Comparison of ENCODE assay signal across 8 cellular contexts in the genomic region with DNA sequence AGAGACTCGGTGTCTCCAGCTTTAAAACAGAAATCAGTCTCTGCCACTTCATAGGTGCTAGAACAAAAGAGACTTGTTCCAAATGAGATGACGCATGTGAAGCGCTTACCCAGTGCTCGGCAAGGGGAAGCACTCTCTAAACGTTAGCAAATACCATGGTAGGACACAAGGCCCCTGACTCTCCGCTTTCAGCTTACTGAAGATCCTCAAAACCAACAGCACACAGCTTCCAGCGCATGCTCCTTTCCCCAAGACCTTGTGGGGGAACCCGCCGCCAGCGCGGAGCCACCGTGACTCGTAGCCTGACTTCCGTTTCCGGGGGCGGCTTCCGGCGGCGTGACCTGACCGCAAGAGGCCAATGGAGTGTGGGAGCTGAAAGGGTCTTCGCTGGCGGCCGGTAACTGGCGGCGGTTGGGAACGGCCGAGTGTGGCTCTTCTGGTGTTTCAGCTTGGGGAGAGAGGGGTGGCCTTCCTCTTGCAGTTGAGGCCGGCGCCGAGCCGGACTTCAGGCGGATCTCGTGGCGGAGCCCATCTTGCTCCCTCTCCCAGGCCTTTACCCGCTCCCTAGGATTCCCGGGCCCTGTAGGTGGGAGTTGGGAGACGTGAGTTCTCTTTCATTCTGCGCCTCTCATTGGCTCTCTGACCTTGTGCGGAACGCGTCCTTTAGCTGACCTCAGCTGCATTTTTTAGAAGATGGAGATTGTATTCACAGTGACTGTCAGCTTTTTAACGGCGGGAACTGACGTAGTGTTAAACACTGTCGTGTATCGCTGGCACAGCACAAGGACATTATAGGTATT. TPM values are rescaled to one million over a fixed set of nuclear protein-coding genes. Genes with fewer than 3 reads are reported as not detected.
A peak's percentile ranks its signal among the peaks of the same experiment; 100 is the strongest.
DNase-seq lines count a peak whose midpoint lies in the region; ATAC-seq, FAIRE-seq and TF ChIP-seq lines count a peak whose summit lies in the region.

Gene THUMPD3 (plus strand): TSS at position 324 of the 800 bp plus-strand sequence. CDS start 2,015 bp downstream, outside the sequence.

- H3K27me3 ChIP-seq in breast epithelium: no peaks in the 10 kb centered on the region
- no peaks in the 10 kb centered on the region for H3K27me3 ChIP-seq in smooth muscle cell (ENCODE audit: low read depth)

- TF ChIP-seq POLR2A in A549 (IDR thresholded peaks at IDR 0.05; ENCODE audit: low read length) (peak; percentile 88), breast epithelium (IDR thresholded peaks at IDR 0.05) (peak; percentile 70)

- H3K27ac ChIP-seq in A549 (peak within 1 kb of the TSS; percentile 90 to 93), VCaP (peak within 1 kb of the TSS; percentile 91), breast epithelium (peak within 1 kb of the TSS; percentile 92 to 94), smooth muscle cell (ENCODE audit: low read depth) (peak within 1 kb of the TSS; percentile 91)

- H4K20me1 ChIP-seq in smooth muscle cell (ENCODE audit: low read depth): no peaks in the 10 kb centered on the region

- DNase-seq in A549 (ENCODE audit: low read depth in 1 of 2, low spot score in 1 of 2) (peak; percentile 88 to 95), NCI-H2196 treated with DMSO at 0.1 percent for 48 hours (lab: John Stamatoyannopoulos, UW; ENCODE audit: unreplicated experiment) (peak; percentile 52), breast epithelium (ENCODE audit: low spot score in 2 of 2) (peak; percentile 80 to 87), iPS-NIHi11 (ENCODE audit: low spot score) (peak; percentile 84), smooth muscle cell (lab: John Stamatoyannopoulos, UW; ENCODE audit: unreplicated experiment) (peak; percentile 14)

- peak within 1 kb of the TSS; percentile 88 for H2AFZ ChIP-seq in smooth muscle cell (ENCODE audit: low read depth)

- ATAC-seq in A549 (peak; percentile 99 to 100), GM18858 (IDR thresholded peaks at IDR 0.05; ENCODE audit: unreplicated experiment) (peak; percentile 91), HG03095 (IDR thresholded peaks at IDR 0.05; ENCODE audit: unreplicated experiment) (peak; percentile 96)

- POLR2A ChIA-PET in A549 (lab: Yijun Ruan, JAX): interaction anchor here (0.6 to 2.8 kb wide), 21 partner anchors 8 to 398 kb away, joined by 3 to 62 read pairs (median 4); partner anchors contain the start of genes OGG1 and SETD5

- TF ChIP-seq EP300 in A549 (IDR thresholded peaks at IDR 0.05): no peak

- H3K36me3 ChIP-seq in breast epithelium (no peaks in the 10 kb centered on the region), smooth muscle cell (ENCODE audit: low read depth) (peaks cover 8% of the 10 kb centered on the region)

- 1% methylated on average over 43 of the region's 46 CpGs for WGBS in A549 (ENCODE audit: missing lambda C conversion rate)
- 29% methylated on average over 46 of the region's 46 CpGs for WGBS in smooth muscle cell (ENCODE audit: low lambda C conversion rate)

- TF ChIP-seq CTCF in A549 (IDR thresholded peaks at IDR 0.05) (no peak), VCaP (conservative IDR thresholded peaks at IDR 0.05) (no peak), breast epithelium (IDR thresholded peaks at IDR 0.05) (peak in 1 of 3 donors; percentile 13), smooth muscle cell (IDR thresholded peaks at IDR 0.05; ENCODE audit: borderline replicate concordance, insufficient read depth, poor library complexity, severe bottlenecking) (no peak)

- H3K9ac ChIP-seq in smooth muscle cell (ENCODE audit: low read depth): peak within 1 kb of the TSS; percentile 81

- intact Hi-C loops in breast epithelium (cut with DNase I; ENCODE audit: low total_unique reads): no loop called here

- CTCF ChIA-PET in A549 (lab: Yijun Ruan, JAX): interaction anchor here (0.6 to 2.7 kb wide), 15 partner anchors 10 to 387 kb away, joined by 3 to 29 read pairs (median 4); no protein-coding TSS in a partner anchor

- H3K9me3 ChIP-seq in A549 (no peaks in the 10 kb centered on the region), breast epithelium (no peaks in the 10 kb centered on the region), smooth muscle cell (replicated peaks; ENCODE audit: low read depth) (no peaks in the 10 kb centered on the region)

- peaks cover 14% of the 10 kb centered on the region for H3K79me2 ChIP-seq in smooth muscle cell (ENCODE audit: low read depth)

- FAIRE-seq in A549 (lab: Jason Lieb, UNC): peak; percentile 43

- H3F3A ChIP-seq in smooth muscle cell (ENCODE audit: low read depth): no peaks in the 10 kb centered on the region

- H3K4me1 ChIP-seq in A549: peaks cover 19% of the 10 kb centered on the region
- H3K4me1 ChIP-seq in breast epithelium: no peaks in the 10 kb centered on the region
- H3K4me1 ChIP-seq in smooth muscle cell (ENCODE audit: low read depth): no peaks in the 10 kb centered on the region

- TF ChIP-seq RAD21 in A549 (conservative IDR thresholded peaks at IDR 0.05 in 1 of 2, IDR thresholded peaks at IDR 0.05 in 1 of 2): no peak

- peak within 1 kb of the TSS; percentile 81 for H3K4me3 ChIP-seq in A549
- H3K4me3 ChIP-seq in breast epithelium: peak within 1 kb of the TSS; percentile 59 to 79 (median 76)
- H3K4me3 ChIP-seq in smooth muscle cell: peak within 1 kb of the TSS; percentile 60

- H3K4me2 ChIP-seq in A549: peak within 1 kb of the TSS; percentile 95
- H3K4me2 ChIP-seq in smooth muscle cell: peak within 1 kb of the TSS; percentile 96

TF ChIP-seq in A549, 52 proteins besides CTCF, POLR2A, EP300 and RAD21 (continues in another document):
- TF ChIP-seq RFX5 (IDR thresholded peaks at IDR 0.05) (no peak), ZFP36 (IDR thresholded peaks at IDR 0.05; ENCODE audit: borderline replicate concordance, partially characterized antibody) (no peak), EHF (CRISPR knock-in tag; IDR thresholded peaks at IDR 0.05) (peak; percentile 88; the same call in 1 of the 2 replicates), NFE2L2 (conservative IDR thresholded peaks at IDR 0.05; ENCODE audit: low read length) (0 out of 2 replicates have a peak, but pooled peaks have one; percentile 39), MAZ (IDR thresholded peaks at IDR 0.05; ENCODE audit: borderline replicate concordance, low read depth, low read length) (peak; percentile 96; the same call in 1 of the 2 replicates), ZNF302 (CRISPR knock-in tag; IDR thresholded peaks at IDR 0.05) (no peak), FOXS1 (CRISPR knock-in tag; IDR thresholded peaks at IDR 0.05) (no peak), TFCP2L1 (CRISPR knock-in tag; IDR thresholded peaks at IDR 0.05) (no peak), ESRRA (IDR thresholded peaks at IDR 0.05; ENCODE audit: borderline replicate concordance, low read length) (no peak), EHMT2 (IDR thresholded peaks at IDR 0.05; ENCODE audit: low read depth) (no peak), ZC3H11A (IDR thresholded peaks at IDR 0.05) (no peak), HMGXB4 (CRISPR knock-in tag; IDR thresholded peaks at IDR 0.05; ENCODE audit: borderline replicate concordance) (no peak)
- TF ChIP-seq, protein P1, sequence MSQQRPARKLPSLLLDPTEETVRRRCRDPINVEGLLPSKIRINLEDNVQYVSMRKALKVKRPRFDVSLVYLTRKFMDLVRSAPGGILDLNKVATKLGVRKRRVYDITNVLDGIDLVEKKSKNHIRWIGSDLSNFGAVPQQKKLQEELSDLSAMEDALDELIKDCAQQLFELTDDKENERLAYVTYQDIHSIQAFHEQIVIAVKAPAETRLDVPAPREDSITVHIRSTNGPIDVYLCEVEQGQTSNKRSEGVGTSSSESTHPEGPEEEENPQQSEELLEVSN (IDR thresholded peaks at IDR 0.05; ENCODE audit: borderline replicate concordance, low read depth): peak; percentile 93

RNA-seq across cellular contexts. Expression of gene THUMPD3, which starts in this region (rescaled TPM):
- polyA plus RNA-seq in A549 (2011; rRNA removed): 86.0 and 93.2 TPM in 2 replicates
- polyA plus RNA-seq in A549 (2012; cell fraction: cytosol; rRNA removed): 30.2 and 32.0 TPM in 2 replicates
- polyA plus RNA-seq in A549 (2012; cell fraction: nucleus; rRNA removed): 15.7 and 22.5 TPM in 2 replicates
- polyA plus RNA-seq in A549 (2017; fragmentation: RNase III; extraction: RNeasy Plus Mini Kit Qiagen cat#74134 plus additional on column Dnase treatment): 53.9 to 64.4 TPM (median 60.7 TPM) in 3 replicates
- polyA minus RNA-seq in A549 (2011; rRNA and poly(A)+ RNA removed): 50.7 and 51.4 TPM in 2 replicates
- 10 to 100 TPM; 22.2 to 36.4 (median 25.2) TPM for total RNA-seq in breast epithelium
- 11.6 and 21.9 TPM in 2 replicates for total RNA-seq in smooth muscle cell
- 19.5 and 23.2 TPM in 2 replicates for polyA plus RNA-seq in smooth muscle cell

Comparison
In these comparisons a context has a peak if more than half of its experiments do, and no peak if none do; other contexts are left out.
1. Peak in every context shown above with its lines: DNase-seq, ATAC-seq, H3K4me3 ChIP-seq and H3K27ac ChIP-seq.
2. DNase-seq: peak in every context shown above with its lines; median percentile 92 in A549; 84 in iPS-NIHi11; 84 in breast epithelium; 52 in NCI-H2196 treated with DMSO at 0.1 percent for 48 hours; 14 in smooth muscle cell.